ENCODE assay signal across 20 cellular contexts in the genomic region with DNA sequence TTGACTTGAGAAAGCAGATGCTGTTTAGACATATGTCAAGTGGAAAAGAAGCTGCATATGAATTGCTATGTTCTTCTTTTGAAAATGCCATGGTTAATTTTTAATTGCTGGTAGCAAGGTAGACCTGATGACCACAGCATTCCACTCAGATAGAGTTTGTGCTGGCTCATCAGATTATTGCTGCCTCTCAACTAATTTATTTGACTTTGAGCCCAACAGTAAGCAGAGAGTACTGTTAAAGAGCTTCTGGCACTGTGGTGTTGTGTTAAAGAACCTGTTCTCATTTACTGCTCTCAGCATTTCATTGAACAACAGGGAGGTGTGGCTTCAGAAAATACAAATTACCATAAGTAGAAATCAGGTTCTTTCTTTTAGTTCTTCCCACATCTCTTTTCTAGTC.
DNase-seq lines count a peak whose midpoint lies in the region; ATAC-seq and TF ChIP-seq lines count a peak whose summit lies in the region.
"Had no signal": no experiment of that assay in that cellular context is flagged by ENCODE, and none has a peak within 500 bp of the region (broad histone marks: within the 10 kb centered on the region; RNA-seq: fewer than 3 reads in every experiment).

No MANE protein-coding gene starts in this region.

- no peak overlapping the region for H3K4me3 ChIP-seq in GM23338
- H3K4me3 ChIP-seq in hepatocyte, result no peak overlapping the region
- no peak overlapping the region for H3K4me3 ChIP-seq in neuronal stem cell (ENCODE audit: low read length in 2 of 2)
- H3K4me3 ChIP-seq: GM12878, spleen had no signal

- H3K36me3 Mint-ChIP-seq in GM23338 (ENCODE audit: low read depth), result peaks cover 33% of the 10 kb centered on the region
- H3K36me3 Mint-ChIP-seq in activated naive CD4-positive, alpha-beta T cell treated with anti-CD3 and anti-CD28 coated beads, Interleukin-2, amount 50 U/mL, for 72 hours, result no peaks in the 10 kb centered on the region
- H3K36me3 Mint-ChIP-seq: IgD-negative memory B cell had no signal

- no peak overlapping the region for H3K4ac ChIP-seq in neuronal stem cell (ENCODE audit: low read length)

- no peak overlapping the region for H2AK5ac ChIP-seq in neuronal stem cell (ENCODE audit: low read depth, low read length)

- H3K27me3 Mint-ChIP-seq in GM23338 (ENCODE audit: insufficient read depth, low read depth, poor library complexity), result peaks cover 5% of the 10 kb centered on the region
- H3K27me3 Mint-ChIP-seq: activated B cell treated with CpG ODN at 0.5 μM for 24 hours; central memory CD8-positive, alpha-beta T cell; IgD-negative memory B cell had no signal

- no peak overlapping the region for H2BK5ac ChIP-seq in neuronal stem cell (ENCODE audit: low read length)

- H3K27me3 ChIP-seq in GM23338 (ENCODE audit: insufficient read depth) (no peaks in the 10 kb centered on the region), hepatocyte (no peaks in the 10 kb centered on the region), neuronal stem cell (ENCODE audit: control insufficient read depth in 3 of 3, insufficient read depth in 3 of 3, low read depth in 1 of 3, low read length in 3 of 3) (no peaks in the 10 kb centered on the region)

- H3K4me1 Mint-ChIP-seq in GM23338, result peaks cover 27% of the 10 kb centered on the region
- H3K4me1 Mint-ChIP-seq: activated B cell treated with CpG ODN at 0.5 μM for 24 hours; activated T-helper 17 cell treated with anti-CD3 and anti-CD28 coated beads, Interleukin-2, amount 50 U/mL, for 72 hours; central memory CD8-positive, alpha-beta T cell had no signal

- H3K79me2 ChIP-seq in GM23338 (replicated peaks; ENCODE audit: insufficient read depth) (no peaks in the 10 kb centered on the region), hepatocyte (no peaks in the 10 kb centered on the region)

- H3K9me3 ChIP-seq in hepatocyte (ENCODE audit: low read depth), result no peaks in the 10 kb centered on the region
- no peaks in the 10 kb centered on the region for H3K9me3 ChIP-seq in neuronal stem cell (replicated peaks in 1 of 2; ENCODE audit: control insufficient read depth in 2 of 2, insufficient read depth in 1 of 2, low read depth in 1 of 2, low read length in 2 of 2)

- H3K36me3 ChIP-seq in GM23338 (ENCODE audit: insufficient read depth) (no peaks in the 10 kb centered on the region), hepatocyte (replicated peaks; ENCODE audit: insufficient read depth, low read depth) (no peaks in the 10 kb centered on the region), neuronal stem cell (replicated peaks in 1 of 2; ENCODE audit: control insufficient read depth in 2 of 2, insufficient read depth in 2 of 2, low read length in 2 of 2) (no peaks in the 10 kb centered on the region)
- H3K36me3 ChIP-seq: spleen had no signal

- H3K27ac ChIP-seq in GM23338 (ENCODE audit: low read depth) (no peak overlapping the region), VCaP (peak overlapping the region; percentile 66), hepatocyte (peak overlapping the region; percentile 74), neuronal stem cell (replicated peaks; ENCODE audit: low read length) (no peak overlapping the region)
- H3K27ac ChIP-seq: spleen had no signal

- H4K20me1 ChIP-seq in GM23338 (replicated peaks; ENCODE audit: insufficient read depth) (no peaks in the 10 kb centered on the region), hepatocyte (ENCODE audit: insufficient read depth, poor library complexity, severe bottlenecking) (no peaks in the 10 kb centered on the region)

- no peaks in the 10 kb centered on the region for H3F3A ChIP-seq in GM23338 (replicated peaks; ENCODE audit: low read depth)

- H4K91ac ChIP-seq in neuronal stem cell (ENCODE audit: low read depth, low read length, poor library complexity), result no peak overlapping the region

- no peak overlapping the region for H2BK15ac ChIP-seq in neuronal stem cell (ENCODE audit: low read length)

- DNase-seq in GM23338 (ENCODE audit: low spot score) (no peak), hepatocyte (ENCODE audit: low spot score) (peak; percentile 44), neuronal stem cell (ENCODE audit: low spot score) (no peak), NCI-H2196 (lab: John Stamatoyannopoulos, UW; ENCODE audit: unreplicated experiment) (no peak), RKO (ENCODE audit: low spot score) (no peak)
- no peak for DNase-seq in activated naive CD4-positive, alpha-beta T cell treated with anti-CD3 and anti-CD28 coated beads, Interleukin-2, amount 50 U/mL, for 72 hours (ENCODE audit: low spot score in 2 of 2)
- DNase-seq: activated B cell treated with CpG ODN at 0.5 μM for 24 hours; COR-L47; effector memory CD4-positive, alpha-beta T cell; NCI-H1048; NCI-H345; SIG-M5; spleen had no signal

- peaks cover 26% of the 10 kb centered on the region for H3K9me3 Mint-ChIP-seq in GM23338
- H3K9me3 Mint-ChIP-seq in activated naive CD4-positive, alpha-beta T cell treated with anti-CD3 and anti-CD28 coated beads, Interleukin-2, amount 50 U/mL, for 72 hours, result no peaks in the 10 kb centered on the region
- H3K9me3 Mint-ChIP-seq: activated B cell treated with CpG ODN at 0.5 μM for 24 hours; activated T-helper 17 cell treated with anti-CD3 and anti-CD28 coated beads, Interleukin-2, amount 50 U/mL, for 72 hours; central memory CD8-positive, alpha-beta T cell; T-helper 1 cell treated with Interleukin-12 subunit alpha and Interleukin-12 subunit beta and Interleukin-4 antibody, amounts not matched to agents 30 μg/mL and 1 μg/mL, for 36 hours had no signal

- H3K79me1 ChIP-seq in neuronal stem cell (ENCODE audit: low read depth, low read length), result no peaks in the 10 kb centered on the region

- no peaks in the 10 kb centered on the region for H3K9me2 ChIP-seq in GM23338 (ENCODE audit: insufficient read depth)
- no peaks in the 10 kb centered on the region for H3K9me2 ChIP-seq in hepatocyte (replicated peaks; ENCODE audit: insufficient read depth)

- H3K4me3 Mint-ChIP-seq in GM23338, result no peak overlapping the region
- H3K4me3 Mint-ChIP-seq: activated B cell treated with CpG ODN at 0.5 μM for 24 hours; activated T-helper 17 cell treated with anti-CD3 and anti-CD28 coated beads, Interleukin-2, amount 50 U/mL, for 72 hours; central memory CD8-positive, alpha-beta T cell; IgD-negative memory B cell; T-helper 1 cell treated with Interleukin-12 subunit alpha and Interleukin-12 subunit beta and Interleukin-4 antibody, amounts not matched to agents 30 μg/mL and 1 μg/mL, for 36 hours had no signal

- H3K4me2 ChIP-seq in GM23338 (no peak overlapping the region), hepatocyte (peak overlapping the region; percentile 57), neuronal stem cell (ENCODE audit: insufficient read depth, low read length, poor library complexity, severe bottlenecking) (no peak overlapping the region)

- no peak overlapping the region for H2BK120ac ChIP-seq in neuronal stem cell (ENCODE audit: low read depth, low read length)

- no peak for TF ChIP-seq CTCF in GM23338 (conservative IDR thresholded peaks at IDR 0.05; ENCODE audit: low read depth in 2 of 2)
- no peak for TF ChIP-seq CTCF in VCaP (conservative IDR thresholded peaks at IDR 0.05)
- no peak for TF ChIP-seq CTCF in hepatocyte (IDR thresholded peaks at IDR 0.05; ENCODE audit: poor library complexity)

- no peak overlapping the region for H3K27ac Mint-ChIP-seq in GM23338
- no peak overlapping the region for H3K27ac Mint-ChIP-seq in activated naive CD4-positive, alpha-beta T cell treated with anti-CD3 and anti-CD28 coated beads, Interleukin-2, amount 50 U/mL, for 72 hours
- H3K27ac Mint-ChIP-seq: activated B cell treated with CpG ODN at 0.5 μM for 24 hours; activated T-helper 17 cell treated with anti-CD3 and anti-CD28 coated beads, Interleukin-2, amount 50 U/mL, for 72 hours; IgD-negative memory B cell; T-helper 1 cell treated with Interleukin-12 subunit alpha and Interleukin-12 subunit beta and Interleukin-4 antibody, amounts not matched to agents 30 μg/mL and 1 μg/mL, for 36 hours had no signal

- no peak overlapping the region for H3K23ac ChIP-seq in neuronal stem cell (ENCODE audit: low read depth, low read length, poor library complexity)

- H2BK12ac ChIP-seq in neuronal stem cell (ENCODE audit: low read length), result no peak overlapping the region

- H2AFZ ChIP-seq in GM23338, result peak overlapping the region; percentile 48; the same call in 1 of the 2 replicates
- peak overlapping the region; percentile 34 for H2AFZ ChIP-seq in hepatocyte
- H2AFZ ChIP-seq in neuronal stem cell (ENCODE audit: low read length), result peak overlapping the region; percentile 46

- peak; percentile 34; the same call in 2 of the 3 replicates for ATAC-seq in GM23338
- no peak for ATAC-seq in activated naive CD4-positive, alpha-beta T cell treated with anti-CD3 and anti-CD28 coated beads, Interleukin-2, amount 50 U/mL, for 72 hours
- ATAC-seq in GM21528 (IDR thresholded peaks at IDR 0.05; ENCODE audit: low FRiP score, unreplicated experiment), result no peak
- ATAC-seq: activated T-helper 17 cell treated with anti-CD3 and anti-CD28 coated beads, Interleukin-2, amount 50 U/mL, for 72 hours; GM12878 had no signal

- H3K4me1 ChIP-seq in GM23338 (ENCODE audit: insufficient read depth) (peaks cover 25% of the 10 kb centered on the region), hepatocyte (ENCODE audit: insufficient read depth) (peaks cover 11% of the 10 kb centered on the region), neuronal stem cell (ENCODE audit: control insufficient read depth in 2 of 2, insufficient read depth in 1 of 2, low read depth in 1 of 2, low read length in 2 of 2) (peaks cover 0 to 2% of the 10 kb centered on the region in 2 donors)
- H3K4me1 ChIP-seq: spleen had no signal

- H3K18ac ChIP-seq in neuronal stem cell (ENCODE audit: low read length), result no peak overlapping the region

- no peak overlapping the region for H4K8ac ChIP-seq in neuronal stem cell (ENCODE audit: low read depth, low read length)

- H3K14ac ChIP-seq in neuronal stem cell (ENCODE audit: low read length), result no peak overlapping the region

- H3K9ac ChIP-seq in neuronal stem cell (ENCODE audit: low read depth, low read length, poor library complexity), result no peak overlapping the region

TF ChIP-seq in GM23338, 12 proteins besides CTCF, POLR2A, EP300 and RAD21 (continues in another document):
- no peak for TF ChIP-seq NANOG (IDR thresholded peaks at IDR 0.05; ENCODE audit: borderline replicate concordance)
- TF ChIP-seq, protein P1, sequence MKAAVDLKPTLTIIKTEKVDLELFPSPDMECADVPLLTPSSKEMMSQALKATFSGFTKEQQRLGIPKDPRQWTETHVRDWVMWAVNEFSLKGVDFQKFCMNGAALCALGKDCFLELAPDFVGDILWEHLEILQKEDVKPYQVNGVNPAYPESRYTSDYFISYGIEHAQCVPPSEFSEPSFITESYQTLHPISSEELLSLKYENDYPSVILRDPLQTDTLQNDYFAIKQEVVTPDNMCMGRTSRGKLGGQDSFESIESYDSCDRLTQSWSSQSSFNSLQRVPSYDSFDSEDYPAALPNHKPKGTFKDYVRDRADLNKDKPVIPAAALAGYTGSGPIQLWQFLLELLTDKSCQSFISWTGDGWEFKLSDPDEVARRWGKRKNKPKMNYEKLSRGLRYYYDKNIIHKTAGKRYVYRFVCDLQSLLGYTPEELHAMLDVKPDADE (IDR thresholded peaks at IDR 0.05), result no peak
- TF ChIP-seq STAT1 (IDR thresholded peaks at IDR 0.05; ENCODE audit: unreplicated experiment), result no peak
- TF ChIP-seq EZH2phosphoT487 (IDR thresholded peaks at IDR 0.05; ENCODE audit: unreplicated experiment), result no peak
- no peak for TF ChIP-seq JUNB (IDR thresholded peaks at IDR 0.05; ENCODE audit: unreplicated experiment)
- TF ChIP-seq ZNF114 (CRISPR knock-in tag; IDR thresholded peaks at IDR 0.05), result no peak

Comparison
In these comparisons a context has a peak if more than half of its experiments do, and no peak if none do; other contexts are left out.
1. H3K27ac ChIP-seq: peak in VCaP (single experiment) and hepatocyte (single experiment); none in GM23338 (single experiment) and neuronal stem cell (single experiment).
2. Peak in every context shown above with its lines, with median percentiles within 50 percentile points of each other: H2AFZ ChIP-seq.